In genomic region chr9:445033-445432, GRCh38 we compare ENCODE assay signal across 11 cellular contexts. TPM values are rescaled to one million over a fixed set of nuclear protein-coding genes. Genes with fewer than 3 reads are reported as not detected.
DNase-seq lines count a peak whose midpoint lies in the region; ATAC-seq, FAIRE-seq and TF ChIP-seq lines count a peak whose summit lies in the region.
"Had no signal": no experiment of that assay in that cellular context is flagged by ENCODE, and none has a peak within 500 bp of the region (broad histone marks: within the 10 kb centered on the region; RNA-seq: fewer than 3 reads in every experiment).

No MANE protein-coding gene starts in this region.

- H3K18ac ChIP-seq in IMR-90 (ENCODE audit: low read depth, low read length) = no peak overlapping the region

- peak overlapping the region in 6 of 8 donors; percentile 7 to 80 (median 42) for H3K27ac Mint-ChIP-seq in CD8-positive, alpha-beta memory T cell
- peak overlapping the region; percentile 85 for H3K27ac Mint-ChIP-seq in mesothelial cell of epicardium

- no peak overlapping the region for H4K5ac ChIP-seq in IMR-90 (ENCODE audit: low read depth, low read length)

- H3K9me3 ChIP-seq in CD8-positive, alpha-beta memory T cell (ENCODE audit: low read length) = no peaks in the 10 kb centered on the region
- H3K9me3 ChIP-seq in IMR-90 (ENCODE audit: control insufficient read depth, insufficient read depth, low read length) (no peaks in the 10 kb centered on the region), gastrocnemius medialis (no peaks in the 10 kb centered on the region), tibial nerve (no peaks in the 10 kb centered on the region)

- no peak overlapping the region for H2BK120ac ChIP-seq in IMR-90 (ENCODE audit: low read depth, low read length)

- no peak overlapping the region for H3K27ac ChIP-seq in CD8-positive, alpha-beta memory T cell (ENCODE audit: low read depth, low read length)
- H3K27ac ChIP-seq in IMR-90 (ENCODE audit: insufficient read depth, low read length) = no peak overlapping the region
- no peak overlapping the region for H3K27ac ChIP-seq in gastrocnemius medialis
- H3K27ac ChIP-seq in tibial nerve = no peak overlapping the region

- H4K91ac ChIP-seq in IMR-90 (ENCODE audit: insufficient read depth, low read depth, low read length) = no peak overlapping the region

- CTCF ChIA-PET in CD8-positive, alpha-beta memory T cell (lab: Charles Lee) = no interaction called here
- CTCF ChIA-PET in IMR-90 (lab: Yijun Ruan, JAX) = no interaction called here

- peak; percentile 37 for FAIRE-seq in endometrium (lab: Jason Lieb, UNC)
- FAIRE-seq: small intestine had no signal

- no peak overlapping the region for H3K14ac ChIP-seq in IMR-90 (replicated peaks; ENCODE audit: low read depth, low read length)

- TF ChIP-seq POLR2A in IMR-90 (IDR thresholded peaks at IDR 0.05; ENCODE audit: low read depth, low read length) (no peak), gastrocnemius medialis (IDR thresholded peaks at IDR 0.05) (no peak), tibial nerve (IDR thresholded peaks at IDR 0.05) (no peak)

- peaks cover 51% of the 10 kb centered on the region for H3K36me3 ChIP-seq in CD8-positive, alpha-beta memory T cell (ENCODE audit: insufficient read depth, low read length)
- H3K36me3 ChIP-seq in IMR-90 (ENCODE audit: control insufficient read depth, insufficient read depth, low read length) (no peaks in the 10 kb centered on the region), gastrocnemius medialis (no peaks in the 10 kb centered on the region), tibial nerve (peaks cover 0 to 4% (median 0%) of the 10 kb centered on the region in 3 donors)

- H3K4me1 Mint-ChIP-seq in CD8-positive, alpha-beta memory T cell = peaks cover 23 to 37% (median 23%) of the 10 kb centered on the region in 3 donors
- peaks cover 11% of the 10 kb centered on the region for H3K4me1 Mint-ChIP-seq in mesothelial cell of epicardium

- dilution Hi-C loops in IMR-90 (cut with HindIII; ENCODE audit: low sequenced_read_pairs, unreplicated experiment) = no loop called here

- H2BK15ac ChIP-seq in IMR-90 (ENCODE audit: low read depth, low read length) = no peak overlapping the region

- no peak overlapping the region for H4K8ac ChIP-seq in IMR-90 (ENCODE audit: low read depth in 2 of 2, low read length in 2 of 2)

- H3K23ac ChIP-seq in IMR-90 (ENCODE audit: low read depth, low read length) = no peak overlapping the region

- TF ChIP-seq CTCF in IMR-90 (conservative IDR thresholded peaks at IDR 0.05; ENCODE audit: low read depth, low read length) (no peak), mesothelial cell of epicardium (IDR thresholded peaks at IDR 0.05; ENCODE audit: unreplicated experiment) (no peak), gastrocnemius medialis (IDR thresholded peaks at IDR 0.05 in 4 of 5, conservative IDR thresholded peaks at IDR 0.05 in 1 of 5) (no peak), tibial nerve (IDR thresholded peaks at IDR 0.05) (no peak)

- H3K36me3 Mint-ChIP-seq in CD8-positive, alpha-beta memory T cell = peaks cover 1 to 94% (median 29%) of the 10 kb centered on the region in 3 donors
- H3K36me3 Mint-ChIP-seq in mesothelial cell of epicardium = peaks cover 27% of the 10 kb centered on the region

- BruUV-seq in IMR-90 (replicated peaks; lab: Mats Ljungman, UMichigan) = no TSS peak

- no peak for TF ChIP-seq RAD21 in IMR-90 (IDR thresholded peaks at IDR 0.05; ENCODE audit: low read length)

- no peaks in the 10 kb centered on the region for H3K27me3 ChIP-seq in CD8-positive, alpha-beta memory T cell (ENCODE audit: insufficient read depth, low read length, poor library complexity, severe bottlenecking)
- H3K27me3 ChIP-seq in IMR-90 (ENCODE audit: control insufficient read depth, insufficient read depth, low read length) = peaks cover 4% of the 10 kb centered on the region
- H3K27me3 ChIP-seq in gastrocnemius medialis = no peaks in the 10 kb centered on the region
- no peaks in the 10 kb centered on the region for H3K27me3 ChIP-seq in tibial nerve

- no peak overlapping the region for H2AK9ac ChIP-seq in IMR-90 (replicated peaks; ENCODE audit: low read depth, low read length, poor library complexity)

- H3K4ac ChIP-seq in IMR-90 (ENCODE audit: low read depth, low read length) = no peak overlapping the region

- intact Hi-C loops in IMR-90 (cut with micrococcal nuclease) (loop anchor here (10.0 kb wide), 1 partner anchor 60 kb away; the partner anchor contains the start of gene KANK1), gastrocnemius medialis (cut with DNase I; ENCODE audit: low total_unique reads) (no loop called here)

- H3K56ac ChIP-seq in IMR-90 (ENCODE audit: extremely low read depth, insufficient read depth, low read length) = no peak overlapping the region

- H4K20me1 ChIP-seq in IMR-90 (ENCODE audit: insufficient read depth, low read length) = no peaks in the 10 kb centered on the region

- H2BK20ac ChIP-seq in IMR-90 (ENCODE audit: low read depth, low read length) = no peak overlapping the region

- H3K27me3 Mint-ChIP-seq in CD8-positive, alpha-beta memory T cell = peaks cover 0 to 3% of the 10 kb centered on the region in 2 donors
- no peaks in the 10 kb centered on the region for H3K27me3 Mint-ChIP-seq in mesothelial cell of epicardium (ENCODE audit: low read depth)

- peaks cover 8% of the 10 kb centered on the region for H3K4me1 ChIP-seq in CD8-positive, alpha-beta memory T cell (ENCODE audit: insufficient read depth, low read length)
- H3K4me1 ChIP-seq in IMR-90 (ENCODE audit: control insufficient read depth, insufficient read depth, low read length) = no peaks in the 10 kb centered on the region; the same call in 1 of the 2 replicates
- H3K4me1 ChIP-seq in gastrocnemius medialis = no peaks in the 10 kb centered on the region
- H3K4me1 ChIP-seq in tibial nerve = no peaks in the 10 kb centered on the region

- no peaks in the 10 kb centered on the region for H3K9me3 Mint-ChIP-seq in CD8-positive, alpha-beta memory T cell
- H3K9me3 Mint-ChIP-seq in mesothelial cell of epicardium = peaks cover 3% of the 10 kb centered on the region

- H3K4me3 Mint-ChIP-seq in CD8-positive, alpha-beta memory T cell = no peak overlapping the region
- H3K4me3 Mint-ChIP-seq in mesothelial cell of epicardium = no peak overlapping the region

- H3K9ac ChIP-seq in IMR-90 (ENCODE audit: low read depth, low read length) = no peak overlapping the region

- ATAC-seq in IMR-90 (ENCODE audit: low read depth) (peak; percentile 37; the same call in 1 of the 2 replicates), GM19328 (IDR thresholded peaks at IDR 0.05; ENCODE audit: unreplicated experiment) (no peak), gastrocnemius medialis (no peak)

- H2AK5ac ChIP-seq in IMR-90 (ENCODE audit: low read depth, low read length) = no peak overlapping the region

- H3K79me1 ChIP-seq in IMR-90 (ENCODE audit: low read depth in 1 of 2, low read length in 2 of 2) = no peaks in the 10 kb centered on the region

- no peak overlapping the region for H3K4me3 ChIP-seq in CD8-positive, alpha-beta memory T cell (ENCODE audit: low read length)
- H3K4me3 ChIP-seq in IMR-90 (ENCODE audit: insufficient read depth, low read depth, low read length) = no peak overlapping the region
- H3K4me3 ChIP-seq in gastrocnemius medialis = no peak overlapping the region
- no peak overlapping the region for H3K4me3 ChIP-seq in tibial nerve

- H2BK5ac ChIP-seq in IMR-90 (ENCODE audit: low read depth, low read length, poor library complexity, severe bottlenecking) = no peak overlapping the region

- in situ Hi-C loops in IMR-90 (cut with MboI; ENCODE audit: low sequenced_read_pairs) (no loop called here), gastrocnemius medialis (cut with MboI; ENCODE audit: low sequenced_read_pairs in 4 of 4) (no loop called here)

- no peak for TF ChIP-seq EP300 in tibial nerve (IDR thresholded peaks at IDR 0.05)

- H3K4me2 ChIP-seq in IMR-90 (ENCODE audit: low read depth, low read length) = no peak overlapping the region

- POLR2A ChIA-PET in CD8-positive, alpha-beta memory T cell (lab: Charles Lee) = no interaction called here
- POLR2A ChIA-PET in IMR-90 (lab: Charles Lee; ENCODE audit: unreplicated experiment) = no interaction called here

- H2AFZ ChIP-seq in IMR-90 (replicated peaks; ENCODE audit: low read length, poor library complexity) = no peak overlapping the region

- no peaks in the 10 kb centered on the region for H3K9me1 ChIP-seq in IMR-90 (ENCODE audit: insufficient read depth, low read length)

- DNase-seq in CD8-positive, alpha-beta memory T cell = no peak
- DNase-seq in IMR-90 (no peak), mesothelial cell of epicardium (ENCODE audit: low spot score in 2 of 2, unreplicated experiment in 2 of 2) (peak in 1 of 2 experiments; percentile 40), gastrocnemius medialis (no peak), tibial nerve (ENCODE audit: low spot score in 2 of 2) (no peak)
- DNase-seq in stimulated activated CD4-positive, alpha-beta T cell treated with anti-CD3 and anti-CD28 coated beads, Interleukin-4, amount 100 ng/mL, for 4 hours = no peak
- DNase-seq: DND-41, NCI-H1092, small intestine had no signal

- no CpG with 5 or more reads among the region's 3 CpGs for WGBS in IMR-90 (ENCODE audit: extremely low coverage in 2 of 2, insufficient read length in 1 of 2), 2 experiments
- WGBS in tibial nerve, 2 donors = 30 to 31% methylated on average over 3 of the region's 3 CpGs

TF ChIP-seq in IMR-90, 13 proteins besides CTCF, POLR2A, EP300 and RAD21 (continues in another document):
- TF ChIP-seq CHD1 (IDR thresholded peaks at IDR 0.05; ENCODE audit: low read depth, low read length) (no peak), BHLHE40 (IDR thresholded peaks at IDR 0.05; ENCODE audit: low read depth, low read length) (no peak), RFX5 (IDR thresholded peaks at IDR 0.05; ENCODE audit: low read depth, low read length) (no peak), FOS (IDR thresholded peaks at IDR 0.05; ENCODE audit: low read depth, low read length) (no peak), CEBPB (IDR thresholded peaks at IDR 0.05; ENCODE audit: low read depth, low read length) (no peak), MAZ (IDR thresholded peaks at IDR 0.05; ENCODE audit: borderline replicate concordance, low read depth, low read length) (no peak)

RNA-seq across cellular contexts. Expression of gene KANK1, which starts 59.5 kb away (rescaled TPM):
- 1 to 10 TPM; 2.9 to 3.4 TPM for total RNA-seq in CD8-positive, alpha-beta memory T cell
- 3.8 TPM for polyA plus RNA-seq in CD8-positive, alpha-beta memory T cell
- total RNA-seq in IMR-90 (2012; rRNA removed) (40.5 and 41.4 TPM in 2 replicates), mesothelial cell of epicardium (54.7 to 59.1 TPM (median 58.3 TPM) in 3 replicates), gastrocnemius medialis (100 to 1,000 TPM in 1 of 4 donors, 10 to 100 TPM in 3; 40.3 to 135 (median 70.5) TPM), tibial nerve (10 to 100 TPM; 54.9 to 61.8 (median 59.8) TPM)
- polyA plus RNA-seq in IMR-90 (2012; rRNA removed) = 29.2 and 29.9 TPM in 2 replicates
- polyA plus RNA-seq in IMR-90 (2012; cell fraction: cytosol; rRNA removed) = 21.4 and 25.6 TPM in 2 replicates
- 50.0 and 51.7 TPM in 2 replicates for polyA plus RNA-seq in IMR-90 (2012; cell fraction: nucleus; rRNA removed; ENCODE audit: low replicate concordance)
